Comparison of ENCODE assay signal across 9 cellular contexts in genomic region chr12:123115409-123116111, GRCh38. TPM values are rescaled to one million over a fixed set of nuclear protein-coding genes. Genes with fewer than 3 reads are reported as not detected.
DNase-seq lines count a peak whose midpoint lies in the region; ATAC-seq and TF ChIP-seq lines count a peak whose summit lies in the region.
"Had no signal": no experiment of that assay in that cellular context is flagged by ENCODE, and none has a peak within 500 bp of the region (broad histone marks: within the 10 kb centered on the region; RNA-seq: fewer than 3 reads in every experiment).

No MANE protein-coding gene starts in this region.

- TF ChIP-seq CTCF in dorsolateral prefrontal cortex (IDR thresholded peaks at IDR 0.05 in 54 of 56, conservative IDR thresholded peaks at IDR 0.05 in 2 of 56; ENCODE audit: low read depth in 1 of 56, partially characterized antibody in 56 of 56) (peak in 1 of 56 donors; percentile 11), nephron (IDR thresholded peaks at IDR 0.05; ENCODE audit: unreplicated experiment in 3 of 3) (no peak)

- intact Hi-C loops in dorsolateral prefrontal cortex (cut with DNase I) (loop anchor here in 1 of 2 donors (1.0 kb wide), 1 partner anchor 60 kb away; no protein-coding TSS in a partner anchor), posterior vena cava (cut with DNase I) (no loop called here)

- no peaks in the 10 kb centered on the region for H3K9me3 Mint-ChIP-seq in nephron

- no peaks in the 10 kb centered on the region for H3K36me3 Mint-ChIP-seq in nephron (ENCODE audit: low read depth)

- peaks cover 21% of the 10 kb centered on the region for H3K4me1 Mint-ChIP-seq in nephron

- peak overlapping the region in 2 of 59 donors; percentile 0 to 21 for H3K4me3 ChIP-seq in dorsolateral prefrontal cortex

- no peaks in the 10 kb centered on the region for H3K27me3 Mint-ChIP-seq in nephron (ENCODE audit: low read depth)

- peak overlapping the region in 58 of 59 donors; percentile 58 to 96 (median 88) for H3K27ac ChIP-seq in dorsolateral prefrontal cortex

- H3K27ac Mint-ChIP-seq in nephron: peak overlapping the region; percentile 79 to 89 (median 80)

- no peak for ATAC-seq in HG03442 (IDR thresholded peaks at IDR 0.05; ENCODE audit: unreplicated experiment)
- ATAC-seq: HCT116 had no signal

- DNase-seq in CD1c-positive myeloid dendritic cell (ENCODE audit: extremely low spot score) (peak; percentile 11), NCI-H226 (peak; percentile 82), dorsolateral prefrontal cortex (peak in 8 of 10 donors; percentile 48 to 79 (median 60)), posterior vena cava (ENCODE audit: low spot score) (no peak), DMS153 (lab: John Stamatoyannopoulos, UW) (no peak), NCI-H1930 (lab: John Stamatoyannopoulos, UW) (no peak)

- no peaks in the 10 kb centered on the region for H3K27me3 ChIP-seq in dorsolateral prefrontal cortex

- H3K4me3 Mint-ChIP-seq in nephron: no peak overlapping the region

RNA-seq across cellular contexts. Expression of gene PITPNM2, which starts 35.3 kb away (rescaled TPM):
- total RNA-seq in dorsolateral prefrontal cortex (10 to 100 TPM; 20.9 to 89.8 (median 62.6) TPM), posterior vena cava (10 to 100 TPM; 17.2 to 24.7 TPM)

Comparison
In these comparisons a context has a peak if more than half of its experiments do, and no peak if none do; other contexts are left out.
1. DNase-seq: peak in CD1c-positive myeloid dendritic cell (single experiment), NCI-H226 (single experiment) and dorsolateral prefrontal cortex (8 of 10); none in posterior vena cava (single experiment), DMS153 (single experiment) and NCI-H1930 (0 of 2).